ENCODE assay signal across 1 cellular context in genomic region chr6:151485616-151486015, GRCh38.
TF ChIP-seq lines count a peak whose summit lies in the region.

No MANE protein-coding gene starts in this region.

TF ChIP-seq in IMR-90, 13 proteins besides CTCF, POLR2A, EP300 and RAD21:
- no peak for TF ChIP-seq CHD1 (IDR thresholded peaks at IDR 0.05; ENCODE audit: low read depth, low read length)
- no peak for TF ChIP-seq MXI1 (IDR thresholded peaks at IDR 0.05; ENCODE audit: borderline replicate concordance, low read depth, low read length)
- 0 out of 2 replicates have a peak, but pooled peaks have one; percentile 6 for TF ChIP-seq MAFK (IDR thresholded peaks at IDR 0.05; ENCODE audit: low read depth, low read length)
- no peak for TF ChIP-seq ELK1 (IDR thresholded peaks at IDR 0.05; ENCODE audit: borderline replicate concordance, low read depth, low read length)
- no peak for TF ChIP-seq NFE2L2 (IDR thresholded peaks at IDR 0.05; ENCODE audit: low read depth, low read length)
